In the genomic region with DNA sequence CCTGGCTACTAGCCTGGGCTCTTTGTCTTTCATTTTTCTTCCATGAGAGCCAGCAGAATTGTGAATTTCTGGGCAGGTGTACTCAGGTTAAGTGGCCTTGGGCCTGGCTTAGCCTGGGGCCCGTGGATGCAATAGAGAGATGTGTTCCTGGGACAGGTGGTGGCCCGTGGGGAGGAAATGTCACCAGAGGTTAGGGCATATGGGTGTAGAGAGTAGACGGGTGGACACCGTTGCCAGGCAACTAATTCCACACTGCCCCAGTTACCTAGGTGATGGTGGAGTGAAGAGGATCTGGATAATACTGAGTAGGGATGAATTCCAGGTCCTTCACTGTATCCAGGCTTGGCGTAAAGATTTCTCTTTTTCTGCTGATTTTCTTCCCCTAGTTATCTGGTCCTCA, we compare ENCODE assay signal across 18 cellular contexts.
A peak's percentile ranks its signal among the peaks of the same experiment; 100 is the strongest.
DNase-seq lines count a peak whose midpoint lies in the region; ATAC-seq, FAIRE-seq and TF ChIP-seq lines count a peak whose summit lies in the region.
"Had no signal": no experiment of that assay in that cellular context is flagged by ENCODE, and none has a peak within 500 bp of the region (broad histone marks: within the 10 kb centered on the region; RNA-seq: fewer than 3 reads in every experiment).

No MANE protein-coding gene starts in this region.

- H3K27me3 ChIP-seq in K562 (ENCODE audit: control insufficient read depth in 2 of 2, insufficient read depth in 2 of 2, low read length in 2 of 2) = no peaks in the 10 kb centered on the region
- H3K27me3 ChIP-seq in gastroesophageal sphincter = peaks cover 4% of the 10 kb centered on the region
- H3K27me3 ChIP-seq: BLaER1 had no signal

- CTCF ChIA-PET in K562 (lab: Yijun Ruan, JAX; ENCODE audit: low intra/inter-chr PET ratio) = no interaction called here

- no peak for TF ChIP-seq EP300 in K562 (IDR thresholded peaks at IDR 0.05; ENCODE audit: low read length)
- no peak for TF ChIP-seq EP300 in gastroesophageal sphincter (IDR thresholded peaks at IDR 0.05)

- intact Hi-C loops in K562 (cut with micrococcal nuclease) = no loop called here

- H3K9ac ChIP-seq in K562 (ENCODE audit: insufficient read depth in 1 of 2, low read depth in 2 of 2, low read length in 2 of 2) = no peak overlapping the region
- H3K9ac ChIP-seq: BLaER1, KMS-11 had no signal

- no peaks in the 10 kb centered on the region for H3K79me2 ChIP-seq in K562 (ENCODE audit: control insufficient read depth, insufficient read depth, low read length)

- H4K20me1 ChIP-seq in K562 (replicated peaks; ENCODE audit: control insufficient read depth, insufficient read depth, low read length) = no peaks in the 10 kb centered on the region
- H4K20me1 ChIP-seq: BLaER1 had no signal

- peak; percentile 29 for DNase-seq in DMS 273 (lab: John Stamatoyannopoulos, UW; ENCODE audit: unreplicated experiment)
- no peak for DNase-seq in DMS 273 treated with DMSO at 0.1 percent for 48 hours (lab: John Stamatoyannopoulos, UW)
- peak; percentile 26 for DNase-seq in DMS79 treated with DMSO at 0.1 percent for 48 hours (lab: John Stamatoyannopoulos, UW)
- peak; percentile 52 for DNase-seq in NCI-H2227 treated with DMSO at 0.1 percent for 48 hours (lab: John Stamatoyannopoulos, UW)
- no peak for DNase-seq in K562 (ENCODE audit: extremely low read depth in 1 of 4, low spot score in 3 of 4)
- no peak for DNase-seq in GM19240 (ENCODE audit: insufficient read length, low spot score)
- DNase-seq: DND-41, GF-D8, NCI-H526, SHP77, T-helper 2 cell had no signal

- BruUV-seq in K562 (replicated peaks; lab: Mats Ljungman, UMichigan) = no TSS peak

- H2AFZ ChIP-seq in K562 (ENCODE audit: low read depth, low read length) = no peak overlapping the region
- H2AFZ ChIP-seq: GM23338 had no signal

- in situ Hi-C loops in K562 (cut with MboI) = no loop called here

- H3K27ac ChIP-seq in K562 (ENCODE audit: extremely low read depth, low read depth, low read length) (no peak overlapping the region), gastroesophageal sphincter (no peak overlapping the region)
- H3K27ac ChIP-seq: 22Rv1, BLaER1, KMS-11 had no signal

- ATAC-seq in K562 (no peak), gastroesophageal sphincter (no peak), HG03135 (IDR thresholded peaks at IDR 0.05; ENCODE audit: unreplicated experiment) (no peak)
- ATAC-seq: GM23338 had no signal

- H3K4me1 ChIP-seq in K562 (replicated peaks in 1 of 2; ENCODE audit: control insufficient read depth in 2 of 2, insufficient read depth in 2 of 2, low read length in 2 of 2) = no peaks in the 10 kb centered on the region
- H3K4me1 ChIP-seq in gastroesophageal sphincter = no peaks in the 10 kb centered on the region
- H3K4me1 ChIP-seq: BLaER1 had no signal

- no peaks in the 10 kb centered on the region for H3K9me3 ChIP-seq in K562 (replicated peaks; ENCODE audit: control insufficient read depth, insufficient read depth, low read depth, low read length)
- no peaks in the 10 kb centered on the region for H3K9me3 ChIP-seq in gastroesophageal sphincter
- H3K9me3 ChIP-seq: BLaER1 had no signal

- 0% methylated on average over 5 of the region's 5 CpGs for WGBS in K562 (ENCODE audit: insufficient coverage, low coverage, missing lambda C conversion rate)
- 75 to 78% methylated on average over 5 of the region's 5 CpGs for WGBS in gastroesophageal sphincter (ENCODE audit: low coverage in 1 of 2), 2 donors

- H3K4me3 ChIP-seq in K562 (no peak overlapping the region), gastroesophageal sphincter (no peak overlapping the region)
- H3K4me3 ChIP-seq: BLaER1, GM23338 had no signal

- TF ChIP-seq RAD21 in K562 (CRISPR knock-in tag; conservative IDR thresholded peaks at IDR 0.05 in 1 of 2, IDR thresholded peaks at IDR 0.05 in 1 of 2) = no peak

- POLR2A ChIA-PET in K562 (lab: Yijun Ruan, JAX) = no interaction called here

- no peak overlapping the region for H3K4me2 ChIP-seq in K562 (ENCODE audit: insufficient read depth, low read length)
- H3K4me2 ChIP-seq: BLaER1, GM23338, KMS-11 had no signal

- H3K36me3 ChIP-seq in K562 (ENCODE audit: control insufficient read depth, insufficient read depth, low read length) = no peaks in the 10 kb centered on the region
- H3K36me3 ChIP-seq in gastroesophageal sphincter = no peaks in the 10 kb centered on the region
- H3K36me3 ChIP-seq: BLaER1 had no signal

- TF ChIP-seq POLR2A in K562 (conservative IDR thresholded peaks at IDR 0.05) = no peak
- TF ChIP-seq POLR2A in gastroesophageal sphincter (IDR thresholded peaks at IDR 0.05) = no peak

- no peak for FAIRE-seq in K562 (lab: Jason Lieb, UNC)
- FAIRE-seq: RCC 7860 had no signal

- no peaks in the 10 kb centered on the region for H3K9me1 ChIP-seq in K562 (ENCODE audit: control insufficient read depth, insufficient read depth, low read length)

- TF ChIP-seq CTCF in K562 (IDR thresholded peaks at IDR 0.05 in 2 of 3, conservative IDR thresholded peaks at IDR 0.05 in 1 of 3; ENCODE audit: insufficient read depth in 2 of 3, low read depth in 1 of 3, low read length in 3 of 3) = no peak
- no peak for TF ChIP-seq CTCF in gastroesophageal sphincter (IDR thresholded peaks at IDR 0.05)

TF ChIP-seq in K562, 482 proteins besides CTCF, POLR2A, EP300 and RAD21:
- TF ChIP-seq RFX1 (IDR thresholded peaks at IDR 0.05) (peak; percentile 34; the same call in 1 of the 2 replicates), HNRNPH1 (optimal IDR thresholded peaks at IDR 0.05; ENCODE audit: low read depth, low read length) (no peak)

Comparison
In these comparisons a context has a peak if more than half of its experiments do, and no peak if none do; other contexts are left out.
1. DNase-seq: peak in DMS 273 (single experiment), DMS79 treated with DMSO at 0.1 percent for 48 hours (single experiment) and NCI-H2227 treated with DMSO at 0.1 percent for 48 hours (single experiment); none in DMS 273 treated with DMSO at 0.1 percent for 48 hours (single experiment), K562 (0 of 4) and GM19240 (single experiment).